16 cellular contexts compared by ENCODE assay signal in genomic region chr13:31699650-31700049, GRCh38. TPM values are rescaled to one million over a fixed set of nuclear protein-coding genes. Genes with fewer than 3 reads are reported as not detected.
A peak's percentile ranks its signal among the peaks of the same experiment; 100 is the strongest.
DNase-seq lines count a peak whose midpoint lies in the region; TF ChIP-seq lines count a peak whose summit lies in the region.
"Had no signal": no experiment of that assay in that cellular context is flagged by ENCODE, and none has a peak within 500 bp of the region (broad histone marks: within the 10 kb centered on the region; RNA-seq: fewer than 3 reads in every experiment).

No MANE protein-coding gene starts in this region.

- H3K27me3 ChIP-seq in neural cell (ENCODE audit: insufficient read depth, low read depth, low read length), result no peaks in the 10 kb centered on the region
- H3K27me3 ChIP-seq: Peyer's patch had no signal

- no peak overlapping the region for H3K4me2 ChIP-seq in neural cell (ENCODE audit: low read length)

- H3K9me2 ChIP-seq in neural cell (ENCODE audit: insufficient read depth, low read length), result no peaks in the 10 kb centered on the region

- H3K4me3 ChIP-seq in neural cell (ENCODE audit: low read length), result no peak overlapping the region
- H3K4me3 ChIP-seq: Peyer's patch, skin epidermis had no signal

- H3K9me3 Mint-ChIP-seq in chondrocyte (ENCODE audit: low read depth), result peaks cover 2% of the 10 kb centered on the region
- no peaks in the 10 kb centered on the region for H3K9me3 Mint-ChIP-seq in activated CD4-positive, alpha-beta memory T cell treated with anti-CD3 and anti-CD28 coated beads, Interleukin-2, amount 10 ng/mL, durations not matched to agents 7 days and 5 days

- no peak overlapping the region for H3K27ac Mint-ChIP-seq in chondrocyte (ENCODE audit: unreplicated experiment)
- no peak overlapping the region for H3K27ac Mint-ChIP-seq in activated CD4-positive, alpha-beta memory T cell treated with anti-CD3 and anti-CD28 coated beads, Interleukin-2, amount 10 ng/mL, durations not matched to agents 7 days and 5 days

- POLR2A ChIA-PET in activated CD4-positive, alpha-beta memory T cell treated with anti-CD3 and anti-CD28 coated beads, Interleukin-2, amount 10 ng/mL, durations not matched to agents 7 days and 5 days (lab: Charles Lee), result no interaction called here

- no peaks in the 10 kb centered on the region for H3K36me3 Mint-ChIP-seq in chondrocyte (ENCODE audit: low read depth)
- no peaks in the 10 kb centered on the region for H3K36me3 Mint-ChIP-seq in activated CD4-positive, alpha-beta memory T cell treated with anti-CD3 and anti-CD28 coated beads, Interleukin-2, amount 10 ng/mL, durations not matched to agents 7 days and 5 days (ENCODE audit: low read depth)

- peak; percentile 69 for TF ChIP-seq RAD21 in neural cell (conservative IDR thresholded peaks at IDR 0.05)

- no peaks in the 10 kb centered on the region for H3F3A ChIP-seq in neural cell (ENCODE audit: insufficient read depth, low read length, poor library complexity, severe bottlenecking)

- H3K9ac ChIP-seq in neural cell (ENCODE audit: low read length), result no peak overlapping the region

- H3K4me1 Mint-ChIP-seq in chondrocyte (ENCODE audit: low read depth), result no peaks in the 10 kb centered on the region
- no peaks in the 10 kb centered on the region for H3K4me1 Mint-ChIP-seq in activated CD4-positive, alpha-beta memory T cell treated with anti-CD3 and anti-CD28 coated beads, Interleukin-2, amount 10 ng/mL, durations not matched to agents 7 days and 5 days

- CTCF ChIA-PET in activated CD4-positive, alpha-beta memory T cell treated with anti-CD3 and anti-CD28 coated beads, Interleukin-2, amount 10 ng/mL, durations not matched to agents 7 days and 5 days (lab: Charles Lee), result interaction anchor here (0.6 kb wide), 1 partner anchor 55 kb away, joined by 3 read pairs; no protein-coding TSS in a partner anchor

- TF ChIP-seq EP300 in neural cell (conservative IDR thresholded peaks at IDR 0.05; ENCODE audit: poor library complexity, severe bottlenecking), result no peak

- H2AFZ ChIP-seq in neural cell (ENCODE audit: low read depth, low read length), result peak overlapping the region; percentile 7

- H3K9me3 ChIP-seq in neural cell (ENCODE audit: low read length), result peaks cover 7% of the 10 kb centered on the region
- H3K9me3 ChIP-seq: Caco-2, Peyer's patch had no signal

- no peaks in the 10 kb centered on the region for H4K20me1 ChIP-seq in neural cell (ENCODE audit: insufficient read depth)

- no peak overlapping the region for H3K27ac ChIP-seq in neural cell (ENCODE audit: low read length)
- H3K27ac ChIP-seq: Peyer's patch, skin epidermis had no signal

- H3K4me3 Mint-ChIP-seq in chondrocyte (ENCODE audit: unreplicated experiment), result no peak overlapping the region
- H3K4me3 Mint-ChIP-seq in activated CD4-positive, alpha-beta memory T cell treated with anti-CD3 and anti-CD28 coated beads, Interleukin-2, amount 10 ng/mL, durations not matched to agents 7 days and 5 days, result no peak overlapping the region

- H3K79me2 ChIP-seq in neural cell (replicated peaks; ENCODE audit: insufficient read depth, low read length), result no peaks in the 10 kb centered on the region

- H3K36me3 ChIP-seq in neural cell (ENCODE audit: insufficient read depth, low read length), result no peaks in the 10 kb centered on the region
- H3K36me3 ChIP-seq: Peyer's patch had no signal

- peak; percentile 43 for TF ChIP-seq CTCF in chondrocyte (IDR thresholded peaks at IDR 0.05)
- TF ChIP-seq CTCF in neural cell (IDR thresholded peaks at IDR 0.05; ENCODE audit: poor library complexity, severe bottlenecking), result peak; percentile 60

- DNase-seq in ELF-1 (ENCODE audit: low read depth, low spot score) (peak; percentile 9), M059J (ENCODE audit: low read depth) (peak; percentile 34), chondrocyte (ENCODE audit: low spot score) (no peak), kidney tubule cell (ENCODE audit: low spot score) (no peak)
- no peak for DNase-seq in effector CD8-positive, alpha-beta T cell (lab: John Stamatoyannopoulos, UW)
- DNase-seq in activated CD4-positive, alpha-beta memory T cell treated with anti-CD3 and anti-CD28 coated beads, Interleukin-2, amount 10 ng/mL, durations not matched to agents 7 days and 5 days, result no peak
- DNase-seq: activated CD8-positive, alpha-beta memory T cell treated with anti-CD3 and anti-CD28 coated beads for 24 hours; KG1; Peyer's patch; T-helper 9 cell had no signal

- peaks cover 59% of the 10 kb centered on the region for H3K27me3 Mint-ChIP-seq in chondrocyte (ENCODE audit: low read depth)
- H3K27me3 Mint-ChIP-seq in activated CD4-positive, alpha-beta memory T cell treated with anti-CD3 and anti-CD28 coated beads, Interleukin-2, amount 10 ng/mL, durations not matched to agents 7 days and 5 days, result peaks cover 9% of the 10 kb centered on the region

TF ChIP-seq in neural cell, 6 proteins besides CTCF, POLR2A, EP300 and RAD21:
- TF ChIP-seq TAF1 (IDR thresholded peaks at IDR 0.05; ENCODE audit: low read depth) (no peak), SMC3 (conservative IDR thresholded peaks at IDR 0.05; ENCODE audit: poor library complexity) (peak; percentile 61)
TF ChIP-seq in neural cell: peak in this region for 1.

RNA-seq across cellular contexts. Expression of gene RXFP2, which starts 39.7 kb away (rescaled TPM):
- 0.07 TPM in 1 of 2 replicates, not detected in the other for total RNA-seq in M059J (2014; rRNA removed; shearing (Covaris generic))
- total RNA-seq in chondrocyte, result not detected in 3 replicates
- not detected in 2 replicates for polyA plus RNA-seq in neural cell
- polyA minus RNA-seq in neural cell, result not detected in 2 replicates
- total RNA-seq in activated CD4-positive, alpha-beta memory T cell treated with anti-CD3 and anti-CD28 coated beads, Interleukin-2, amount 10 ng/mL, durations not matched to agents 7 days and 5 days, result not detected
- total RNA-seq: Caco-2, cardiac septum, epithelial cell of proximal tubule, Peyer's patch, temporal lobe had no signal

Comparison
In these comparisons a context has a peak if more than half of its experiments do, and no peak if none do; other contexts are left out.
1. DNase-seq: peak in ELF-1 (single experiment) and M059J (single experiment); none in chondrocyte (single experiment), effector CD8-positive, alpha-beta T cell (single experiment), kidney tubule cell (single experiment) and activated CD4-positive, alpha-beta memory T cell treated with anti-CD3 and anti-CD28 coated beads, Interleukin-2, amount 10 ng/mL, durations not matched to agents 7 days and 5 days (single experiment).